18 cellular contexts compared by ENCODE assay signal in genomic region chr7:79555571-79555970, GRCh38.
DNase-seq lines count a peak whose midpoint lies in the region; ATAC-seq and TF ChIP-seq lines count a peak whose summit lies in the region.
"Had no signal": no experiment of that assay in that cellular context is flagged by ENCODE, and none has a peak within 500 bp of the region (broad histone marks: within the 10 kb centered on the region; RNA-seq: fewer than 3 reads in every experiment).

No MANE protein-coding gene starts in this region.

- no peak overlapping the region for H3K4me2 ChIP-seq in osteoblast (ENCODE audit: insufficient read depth, low read length)
- H3K4me2 ChIP-seq: BLaER1 had no signal

- H3K4me3 ChIP-seq in osteoblast (ENCODE audit: insufficient read depth, low read length) = no peak overlapping the region
- H3K4me3 ChIP-seq in right cardiac atrium (ENCODE audit: low read length) = no peak overlapping the region
- H3K4me3 ChIP-seq: BLaER1, GM12878, HAP-1 had no signal

- ATAC-seq in GM19324 (IDR thresholded peaks at IDR 0.05; ENCODE audit: low FRiP score, unreplicated experiment) (no peak), right cardiac atrium (no peak)
- ATAC-seq: GM12878 had no signal

- H3K27me3 ChIP-seq in osteoblast (ENCODE audit: insufficient read depth, low read length) = no peaks in the 10 kb centered on the region
- no peaks in the 10 kb centered on the region for H3K27me3 ChIP-seq in right cardiac atrium (ENCODE audit: control insufficient read depth, insufficient read depth)
- H3K27me3 ChIP-seq: BLaER1 had no signal

- no peak overlapping the region for H3K27ac ChIP-seq in osteoblast (ENCODE audit: low read depth, low read length)
- H3K27ac ChIP-seq in right cardiac atrium (ENCODE audit: low read length) = no peak overlapping the region
- H3K27ac ChIP-seq: 22Rv1, BLaER1 had no signal

- H3K4me1 ChIP-seq in osteoblast (ENCODE audit: insufficient read depth, low read length) (no peaks in the 10 kb centered on the region), right cardiac atrium (ENCODE audit: control insufficient read depth, insufficient read depth, low read length) (no peaks in the 10 kb centered on the region)
- H3K4me1 ChIP-seq: BLaER1, HAP-1 had no signal

- 98% methylated on average over 1 of the region's 1 CpG for WGBS in right cardiac atrium

- TF ChIP-seq CTCF in osteoblast (IDR thresholded peaks at IDR 0.05; ENCODE audit: extremely low read depth, low read depth, low read length) = no peak

- no peaks in the 10 kb centered on the region for H3K79me2 ChIP-seq in osteoblast (ENCODE audit: insufficient read depth, low read length)

- H4K20me1 ChIP-seq in osteoblast (ENCODE audit: insufficient read depth, low read length) = no peaks in the 10 kb centered on the region
- H4K20me1 ChIP-seq: BLaER1 had no signal

- H3K9me3 ChIP-seq in osteoblast (ENCODE audit: low read depth, low read length) (no peaks in the 10 kb centered on the region), right cardiac atrium (ENCODE audit: control insufficient read depth, low read length) (no peaks in the 10 kb centered on the region)
- H3K9me3 ChIP-seq: BLaER1, HAP-1 had no signal

- no peaks in the 10 kb centered on the region for H3K36me3 ChIP-seq in osteoblast (ENCODE audit: insufficient read depth, low read length)
- H3K36me3 ChIP-seq: BLaER1, HAP-1 had no signal

- DNase-seq in NCI-H2029 (lab: John Stamatoyannopoulos, UW) (peak; percentile 13), NCI-H2029 treated with DMSO at 0.1 percent for 48 hours (lab: John Stamatoyannopoulos, UW) (no peak), NCI-H226 (peak; percentile 63), RPMI7951 (ENCODE audit: low read depth) (peak; percentile 10), GF-D8 (lab: John Stamatoyannopoulos, UW) (no peak), osteoblast (ENCODE audit: insufficient read length, low spot score, missing footprints) (no peak), right cardiac atrium (no peak)
- DNase-seq: AML-193; Calu3; CD8-positive, alpha-beta memory T cell; DND-41; GOT3; KG1 had no signal

- intact Hi-C loops in right cardiac atrium (cut with DNase I) = no loop called here

- no peak overlapping the region for H2AFZ ChIP-seq in osteoblast (ENCODE audit: low read length)

Comparison
In these comparisons a context has a peak if more than half of its experiments do, and no peak if none do; other contexts are left out.
1. DNase-seq: peak in NCI-H2029 (single experiment), NCI-H226 (single experiment) and RPMI7951 (single experiment); none in NCI-H2029 treated with DMSO at 0.1 percent for 48 hours (single experiment), GF-D8 (single experiment), osteoblast (single experiment) and right cardiac atrium (0 of 3).